27 cellular contexts compared by ENCODE assay signal in the genomic region with DNA sequence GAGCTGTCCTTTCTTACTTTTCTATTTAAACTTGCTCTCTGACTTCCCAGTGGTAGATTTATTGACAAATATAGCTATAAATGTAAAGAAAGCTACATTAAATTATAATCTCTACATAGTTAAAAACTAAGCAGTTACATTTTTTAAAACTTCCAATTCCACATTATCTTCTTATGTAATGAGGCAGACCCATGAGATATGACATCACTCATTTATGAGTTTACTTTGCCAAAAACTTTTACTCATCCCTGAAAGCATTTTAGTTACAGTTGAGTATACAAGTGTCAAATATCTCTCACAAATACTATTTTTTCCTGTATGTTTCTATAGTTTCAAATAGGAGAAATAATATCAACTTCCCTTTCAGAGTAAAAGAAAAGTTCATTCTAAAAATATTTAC. TPM values are rescaled to one million over a fixed set of nuclear protein-coding genes. Genes with fewer than 3 reads are reported as not detected.
"Had no signal": no experiment of that assay in that cellular context is flagged by ENCODE, and none has a peak within 500 bp of the region (broad histone marks: within the 10 kb centered on the region; RNA-seq: fewer than 3 reads in every experiment).

No MANE protein-coding gene starts in this region.

- H3K4me3 ChIP-seq: ascending aorta, cardiac muscle cell, MG63, Peyer's patch, SJSA1 had no signal

- H3K9ac ChIP-seq: SK-N-SH had no signal

- H3K9me3 ChIP-seq: ascending aorta, MG63, Peyer's patch, SJSA1, SK-N-SH had no signal

- H3K9me2 ChIP-seq: SK-N-SH had no signal

- H3K4me2 ChIP-seq: SK-N-SH had no signal

- ATAC-seq: activated CD4-positive, alpha-beta T cell treated with anti-CD3 and anti-CD28 coated beads for 36 hours; activated CD4-positive, CD25-positive, alpha-beta regulatory T cell treated with anti-CD3 and anti-CD28 coated beads, Interleukin-2, amount 50 U/mL, for 24 hours; activated CD8-positive, alpha-beta T cell treated with anti-CD3 and anti-CD28 coated beads, Interleukin-2, amount 10 ng/mL, durations not matched to agents 7 days and 5 days; WTC11 had no signal

- DNase-seq: activated CD4-positive, alpha-beta T cell treated with anti-CD3 and anti-CD28 coated beads for 36 hours; activated CD4-positive, alpha-beta T cell treated with anti-CD3 and anti-CD28 coated beads, Interleukin-2, amount 10 ng/mL, durations not matched to agents 7 days and 5 days; activated CD4-positive, alpha-beta T cell treated with anti-CD3 and anti-CD28 coated beads, Interleukin-2, amount 50 U/mL, for 48 hours; activated CD8-positive, alpha-beta T cell treated with anti-CD3 and anti-CD28 coated beads, Interleukin-2, amount 10 ng/mL, durations not matched to agents 7 days and 5 days; activated gamma-delta T cell; activated naive CD4-positive, alpha-beta T cell treated with Interleukin-2 at 50 U/mL for 16 hours; activated naive CD8-positive, alpha-beta T cell treated with anti-CD3 and anti-CD28 coated beads, Interleukin-2, amount 10 ng/mL, durations not matched to agents 7 days and 5 days; activated T-cell treated with anti-CD3 and anti-CD28 coated beads, Interleukin-2, amount 50 U/mL, for 24 hours; amygdala; MG63; NCI-H1048; NCI-H1105 treated with DMSO at 0.1 percent for 48 hours; NCI-H1436 treated with DMSO at 0.1 percent for 48 hours; NCI-H1694 treated with DMSO at 0.1 percent for 48 hours; NCI-H2029; NCI-H345; NCI-H524 treated with DMSO at 0.1 percent for 48 hours; Peyer's patch; RPMI8226; SHP77 treated with DMSO at 0.1 percent for 48 hours; SK-N-SH had no signal

- H3K36me3 ChIP-seq: ascending aorta, cardiac muscle cell, MG63, Peyer's patch, SJSA1 had no signal

- H3K27ac ChIP-seq: ascending aorta, cardiac muscle cell, Peyer's patch, SJSA1 had no signal

RNA-seq across cellular contexts. Expression of a gene that starts 3.8 kb away (rescaled TPM):
- total RNA-seq: activated CD4-positive, alpha-beta T cell treated with anti-CD3 and anti-CD28 coated beads for 36 hours; activated CD4-positive, alpha-beta T cell treated with anti-CD3 and anti-CD28 coated beads, Interleukin-2, amount 10 ng/mL, durations not matched to agents 7 days and 5 days; activated CD8-positive, alpha-beta T cell treated with anti-CD3 and anti-CD28 coated beads, Interleukin-2, amount 10 ng/mL, durations not matched to agents 7 days and 5 days; activated naive CD8-positive, alpha-beta T cell treated with anti-CD3 and anti-CD28 coated beads, Interleukin-2, amount 10 ng/mL, durations not matched to agents 7 days and 5 days; activated T-helper 2 cell treated with anti-CD3 and anti-CD28 coated beads, Interferon-gamma antibody, Interleukin-2, Interleukin-4, amounts not matched to agents 10 μg/mL and 5 μg/mL and 100 μg/mL, durations not matched to agents 14 hours and 24 hours and 36 hours had no signal
- polyA plus RNA-seq: cardiac muscle cell had no signal
